Comparison of ENCODE assay signal across 18 cellular contexts in genomic region chr14:104171029-104171697, GRCh38. TPM values are rescaled to one million over a fixed set of nuclear protein-coding genes. Genes with fewer than 3 reads are reported as not detected.
DNase-seq lines count a peak whose midpoint lies in the region; ATAC-seq, FAIRE-seq and TF ChIP-seq lines count a peak whose summit lies in the region.
"Had no signal": no experiment of that assay in that cellular context is flagged by ENCODE, and none has a peak within 500 bp of the region (broad histone marks: within the 10 kb centered on the region; RNA-seq: fewer than 3 reads in every experiment).

No MANE protein-coding gene starts in this region.

- peak overlapping the region; percentile 75; the same call in 1 of the 2 replicates for H2BK12ac ChIP-seq in H1 (ENCODE audit: low read depth, low read length)

- FAIRE-seq in H1 (lab: Jason Lieb, UNC), result no peak
- FAIRE-seq: islet of Langerhans had no signal

- POLR2A ChIA-PET in H1 (lab: Charles Lee; ENCODE audit: partially characterized antibody), result interaction anchor here (0.7 to 1.1 kb wide), 4 partner anchors 11 to 151 kb away, joined by 3 read pairs; no protein-coding TSS in a partner anchor

- H2BK5ac ChIP-seq in H1 (ENCODE audit: low read depth, low read length), result 0 out of 2 replicates have a peak overlapping the region, but pooled peaks have one; percentile 69

- peak overlapping the region; percentile 61 for H4K91ac ChIP-seq in H1 (replicated peaks; ENCODE audit: insufficient read length, low read length)

- peak overlapping the region in 1 of 4 experiments; percentile 38; a peak in 3 of 8 replicates for H3K4me3 ChIP-seq in H1 (ENCODE audit: extremely low read depth in 1 of 4, insufficient read depth in 2 of 4, low read depth in 3 of 4, low read length in 4 of 4)
- no peak overlapping the region for H3K4me3 ChIP-seq in left lung
- H3K4me3 ChIP-seq in thyroid gland (replicated peaks in 1 of 3), result no peak overlapping the region
- H3K4me3 ChIP-seq: BLaER1, skin epidermis had no signal

- H3K18ac ChIP-seq in H1 (ENCODE audit: extremely low read depth, low read length), result peak overlapping the region; percentile 62; the same call in 1 of the 2 replicates

- peak; percentile 18 for DNase-seq in NCI-H2227 (lab: John Stamatoyannopoulos, UW; ENCODE audit: unreplicated experiment)
- no peak for DNase-seq in NCI-H2227 treated with DMSO at 0.1 percent for 48 hours (lab: John Stamatoyannopoulos, UW)
- peak; percentile 29 to 80 for DNase-seq in H1 (ENCODE audit: low read depth in 1 of 2, low spot score in 2 of 2)
- peak in 1 of 2 donors; percentile 46 for DNase-seq in left lung
- peak; percentile 16 to 30 for DNase-seq in thyroid gland
- DNase-seq in DMS53 treated with DMSO at 0.1 percent for 48 hours (lab: John Stamatoyannopoulos, UW; ENCODE audit: unreplicated experiment), result no peak
- no peak for DNase-seq in NCI-H2196 (lab: John Stamatoyannopoulos, UW; ENCODE audit: unreplicated experiment)
- DNase-seq: activated CD8-positive, alpha-beta T cell treated with anti-CD3 and anti-CD28 coated beads for 36 hours; DMS 273 treated with DMSO at 0.1 percent for 48 hours; effector memory CD8-positive, alpha-beta T cell; NCI-H1092 treated with DMSO at 0.1 percent for 48 hours; RPMI8226; SW 1271 had no signal

- H3K27ac ChIP-seq in H1 (ENCODE audit: low read depth, low read length) (peak overlapping the region; percentile 43; the same call in 1 of the 2 replicates), left lung (no peak overlapping the region), thyroid gland (no peak overlapping the region)
- H3K27ac ChIP-seq: 22Rv1, BLaER1, skin epidermis had no signal

- H4K8ac ChIP-seq in H1 (ENCODE audit: extremely low read depth, insufficient read depth, low read length), result peak overlapping the region; percentile 68; the same call in 1 of the 2 replicates

- peaks cover 2 to 20% of the 10 kb centered on the region in 2 experiments for H4K20me1 ChIP-seq in H1 (replicated peaks in 1 of 2; ENCODE audit: control insufficient read depth in 1 of 2, insufficient read depth in 2 of 2, low read length in 2 of 2)

- no peak overlapping the region for H2AK5ac ChIP-seq in H1 (ENCODE audit: low read depth, low read length)

- no peak overlapping the region for H2BK120ac ChIP-seq in H1 (replicated peaks; ENCODE audit: low read depth, low read length)

- peaks cover 2 to 31% (median 6%) of the 10 kb centered on the region in 4 experiments; a peak in 5 of 8 replicates for H3K36me3 ChIP-seq in H1 (ENCODE audit: control insufficient read depth in 2 of 4, insufficient read depth in 4 of 4, low read length in 3 of 4)
- peaks cover 0 to 7% of the 10 kb centered on the region in 2 donors for H3K36me3 ChIP-seq in left lung
- no peaks in the 10 kb centered on the region for H3K36me3 ChIP-seq in thyroid gland

- no peak for TF ChIP-seq EP300 in H1 (IDR thresholded peaks at IDR 0.05; ENCODE audit: borderline replicate concordance in 1 of 2, low read depth in 2 of 2, low read length in 2 of 2)

- peak; percentile 88 for ATAC-seq in left lung
- no peak for ATAC-seq in GM21576 (IDR thresholded peaks at IDR 0.05; ENCODE audit: unreplicated experiment)
- ATAC-seq: activated CD8-positive, alpha-beta T cell treated with anti-CD3 and anti-CD28 coated beads for 36 hours; effector memory CD8-positive, alpha-beta T cell had no signal

- no peak overlapping the region for H2BK20ac ChIP-seq in H1 (ENCODE audit: low read length)

- TF ChIP-seq POLR2A in H1 (IDR thresholded peaks at IDR 0.05; ENCODE audit: control extremely low read depth in 1 of 2, low read depth in 2 of 2, low read length in 2 of 2) (no peak), thyroid gland (IDR thresholded peaks at IDR 0.05) (no peak)

- H3K4me2 ChIP-seq in H1 (ENCODE audit: insufficient read depth in 1 of 2, low read depth in 2 of 2, low read length in 2 of 2), result peak overlapping the region; percentile 44 to 64
- H3K4me2 ChIP-seq: BLaER1 had no signal

- no peak overlapping the region for H2AFZ ChIP-seq in H1 (ENCODE audit: low read length)

- no peak overlapping the region for H3K23ac ChIP-seq in H1 (ENCODE audit: insufficient read length)

- no peak overlapping the region; a peak in 2 of 7 replicates for H3K9ac ChIP-seq in H1 (replicated peaks in 1 of 4; ENCODE audit: extremely low read depth in 1 of 4, low read depth in 3 of 4, low read length in 3 of 4)
- H3K9ac ChIP-seq: BLaER1 had no signal

- H3K27me3 ChIP-seq in H1 (replicated peaks in 1 of 4; ENCODE audit: control insufficient read depth in 3 of 4, extremely low read depth in 1 of 4, insufficient read depth in 3 of 4, low read length in 3 of 4) (no peaks in the 10 kb centered on the region), left lung (no peaks in the 10 kb centered on the region), thyroid gland (no peaks in the 10 kb centered on the region)
- H3K27me3 ChIP-seq: BLaER1 had no signal

- H4K5ac ChIP-seq in H1 (ENCODE audit: insufficient read length, low read depth, low read length), result peak overlapping the region; percentile 65

- WGBS in H1 (ENCODE audit: extremely low coverage in 1 of 2, insufficient coverage in 1 of 2, insufficient read length in 1 of 2, insufficient replicate concordance in 2 of 2, low coverage in 1 of 2, low lambda C conversion rate in 2 of 2, missing lambda C conversion rate in 1 of 2), 2 experiments, result 23% methylated on average over 23 of the region's 28 CpGs; no CpG with 5 or more reads in 1 of the 2 experiments
- 44 to 62% methylated on average over 24 to 25 of the region's 28 CpGs for WGBS in thyroid gland, 2 donors

- H3K4ac ChIP-seq in H1 (replicated peaks; ENCODE audit: insufficient read length, low read depth, low read length), result no peak overlapping the region

- H3K79me1 ChIP-seq in H1 (ENCODE audit: low read depth, low read length), result peaks cover 8% of the 10 kb centered on the region; the same call in 1 of the 2 replicates

- H3K9me3 ChIP-seq in H1 (ENCODE audit: insufficient read depth in 2 of 2, low read depth in 1 of 2, low read length in 1 of 2) (no peaks in the 10 kb centered on the region), left lung (no peaks in the 10 kb centered on the region), thyroid gland (no peaks in the 10 kb centered on the region)
- H3K9me3 ChIP-seq: BLaER1 had no signal

- H3K79me2 ChIP-seq in H1 (ENCODE audit: control insufficient read depth in 1 of 2, insufficient read depth in 2 of 2, low read length in 2 of 2), result no peaks in the 10 kb centered on the region

- CTCF ChIA-PET in H1 (lab: Charles Lee; ENCODE audit: partially characterized antibody), result interaction anchor here (1.0 to 1.2 kb wide), 4 partner anchors 12 to 393 kb away, joined by 3 to 5 read pairs (median 3); no protein-coding TSS in a partner anchor

- TF ChIP-seq RAD21 in H1 (IDR thresholded peaks at IDR 0.05 in 1 of 2, conservative IDR thresholded peaks at IDR 0.05 in 1 of 2; ENCODE audit: low read depth in 2 of 2, low read length in 2 of 2), result 0 out of 4 replicates have a peak, but pooled peaks of 1 of the 2 experiments have one; percentile 5

- peak in 2 of 3 experiments; percentile 10 to 25; a peak in 2 of 4 replicates for TF ChIP-seq CTCF in H1 (IDR thresholded peaks at IDR 0.05; ENCODE audit: control extremely low read depth in 1 of 3, insufficient read depth in 1 of 3, low read depth in 1 of 3, low read length in 3 of 3)
- no peak for TF ChIP-seq CTCF in left lung (IDR thresholded peaks at IDR 0.05)
- TF ChIP-seq CTCF in thyroid gland (IDR thresholded peaks at IDR 0.05), result no peak

- no peak overlapping the region for H3K56ac ChIP-seq in H1 (replicated peaks; ENCODE audit: insufficient read length, low read depth, low read length)

- H3K4me1 ChIP-seq in H1 (replicated peaks in 1 of 4; ENCODE audit: control insufficient read depth in 3 of 4, insufficient read depth in 4 of 4, low read length in 3 of 4) (peaks cover 11 to 38% (median 31%) of the 10 kb centered on the region in 4 experiments), left lung (no peaks in the 10 kb centered on the region), thyroid gland (no peaks in the 10 kb centered on the region)

- no peaks in the 10 kb centered on the region for H3K23me2 ChIP-seq in H1 (ENCODE audit: low read depth, low read length)

- no peak overlapping the region for H3K14ac ChIP-seq in H1 (ENCODE audit: insufficient read length)

- intact Hi-C loops in left lung (cut with DNase I) (no loop called here), thyroid gland (cut with DNase I) (no loop called here)

- no peak overlapping the region for H2BK15ac ChIP-seq in H1 (ENCODE audit: low read length)

TF ChIP-seq in H1, 55 proteins besides CTCF, POLR2A, EP300 and RAD21 (continues in another document):
- no peak for TF ChIP-seq SIRT6 (IDR thresholded peaks at IDR 0.05; ENCODE audit: low read length)
- TF ChIP-seq KDM5A (IDR thresholded peaks at IDR 0.05; ENCODE audit: low read length), result no peak
- TF ChIP-seq SIN3A (conservative IDR thresholded peaks at IDR 0.05 in 1 of 2, IDR thresholded peaks at IDR 0.05 in 1 of 2; ENCODE audit: low read depth in 1 of 2, low read length in 2 of 2), result peak in 1 of 2 experiments; percentile 46; a peak in 1 of 4 replicates
- no peak for TF ChIP-seq BACH1 (IDR thresholded peaks at IDR 0.05; ENCODE audit: low read length)
- no peak for TF ChIP-seq GTF2F1 (IDR thresholded peaks at IDR 0.05; ENCODE audit: borderline replicate concordance, low read depth, low read length)

RNA-seq across cellular contexts. Expression of gene KIF26A, which starts 32.8 kb away (rescaled TPM):
- 41.6 and 42.3 TPM in 2 replicates for total RNA-seq in H1 (2021; fragmentation: NEBNext Ultra II Directional; extraction: Animal tissue kit (Norgen Biotek cat#: 25700))
- 11.5 and 25.9 TPM in 2 replicates for polyA plus RNA-seq in H1 (2011; rRNA removed)
- 18.3 TPM for polyA plus RNA-seq in H1 (2011; cell fraction: cytosol; rRNA removed)
- polyA plus RNA-seq in H1 (2011; cell fraction: nucleus; rRNA removed), result 49.7 TPM
- 14.7 to 22.6 TPM (median 20.0 TPM) in 4 replicates for polyA plus RNA-seq in H1 (2012, experiment 1 of 2)
- 16.2 TPM for polyA plus RNA-seq in H1 (2012, experiment 2 of 2)
- polyA plus RNA-seq in H1 (2013, experiment 1 of 2), result 13.6 TPM
- polyA plus RNA-seq in H1 (2013, experiment 2 of 2), result 12.8 TPM
- polyA minus RNA-seq in H1 (2011; rRNA and poly(A)+ RNA removed), result 2.8 and 6.1 TPM in 2 replicates
- polyA minus RNA-seq in H1 (2011; cell fraction: cytosol; rRNA and poly(A)+ RNA removed), result 24.9 TPM
- 24.4 TPM for polyA minus RNA-seq in H1 (2011; cell fraction: nucleus; rRNA and poly(A)+ RNA removed)
- total RNA-seq in left lung (1 to 10 TPM; 4.5 to 5.4 TPM), thyroid gland (1 to 10 TPM; 3.3 to 6.2 (median 4.9) TPM)

Comparison
In these comparisons a context has a peak if more than half of its experiments do, and no peak if none do; other contexts are left out.
1. DNase-seq: peak in NCI-H2227 (single experiment), H1 (2 of 2) and thyroid gland (2 of 2); none in NCI-H2227 treated with DMSO at 0.1 percent for 48 hours (single experiment), DMS53 treated with DMSO at 0.1 percent for 48 hours (single experiment) and NCI-H2196 (single experiment).
2. CTCF ChIP-seq: peak in H1 (2 of 3); none in left lung (0 of 2) and thyroid gland (0 of 6).